8 cellular contexts compared by ENCODE assay signal in genomic region chr18:2572144-2572682, GRCh38. TPM values are rescaled to one million over a fixed set of nuclear protein-coding genes. Genes with fewer than 3 reads are reported as not detected.
DNase-seq lines count a peak whose midpoint lies in the region; ATAC-seq and TF ChIP-seq lines count a peak whose summit lies in the region.

No MANE protein-coding gene starts in this region.

- H3K9me3 Mint-ChIP-seq in brain (no peaks in the 10 kb centered on the region), neural crest cell (no peaks in the 10 kb centered on the region)

- DNase-seq in NCI-H345 treated with DMSO at 0.1 percent for 48 hours (lab: John Stamatoyannopoulos, UW; ENCODE audit: unreplicated experiment) (peak; percentile 9), NCI-H345 (lab: John Stamatoyannopoulos, UW) (no peak), HT1080 (ENCODE audit: low read depth) (peak; percentile 16), neural crest cell (ENCODE audit: low read depth, low spot score) (no peak), GM13977 (ENCODE audit: low spot score) (no peak), coronary artery (ENCODE audit: low spot score) (no peak)

- no peak for ATAC-seq in HG03045 (IDR thresholded peaks at IDR 0.05; ENCODE audit: unreplicated experiment)

- H3K4me1 Mint-ChIP-seq in brain (peaks cover 63% of the 10 kb centered on the region), neural crest cell (peaks cover 31% of the 10 kb centered on the region)

- H3K27ac Mint-ChIP-seq in brain (peak overlapping the region; percentile 99 to 100 (median 100)), neural crest cell (ENCODE audit: unreplicated experiment) (peak overlapping the region; percentile 99)

- TF ChIP-seq CTCF in brain (conservative IDR thresholded peaks at IDR 0.05) (no peak), neural crest cell (conservative IDR thresholded peaks at IDR 0.05) (no peak), GM13977 (IDR thresholded peaks at IDR 0.05; ENCODE audit: extremely low read depth, insufficient read depth, missing control alignments) (no peak), coronary artery (IDR thresholded peaks at IDR 0.05) (no peak)

- no peak overlapping the region for H3K4me3 ChIP-seq in coronary artery

- H3K36me3 Mint-ChIP-seq in brain (no peaks in the 10 kb centered on the region), neural crest cell (ENCODE audit: low read depth) (no peaks in the 10 kb centered on the region)

- H3K4me3 Mint-ChIP-seq in brain, result peak overlapping the region; percentile 93 to 99 (median 98)
- peak overlapping the region; percentile 96 for H3K4me3 Mint-ChIP-seq in neural crest cell

- H3K27me3 Mint-ChIP-seq in brain (peaks cover 5% of the 10 kb centered on the region), neural crest cell (ENCODE audit: low read depth) (no peaks in the 10 kb centered on the region)

- no peak overlapping the region for H3K27ac ChIP-seq in coronary artery

- in situ Hi-C loops in GM13977 (cut with MboI; ENCODE audit: low pct_unique_long_range_greater_than_20kb, low sequenced_read_pairs, unreplicated experiment), result no loop called here

RNA-seq across cellular contexts. Expression of gene NDC80, which starts 0.9 kb away (rescaled TPM):
- 46.1 and 46.9 TPM in 2 replicates for total RNA-seq in HT1080 (2014; rRNA removed; shearing (Covaris generic))
- polyA plus RNA-seq in HT1080 (2015; cell fraction: cytosol; rRNA removed), result 39.4 and 48.2 TPM in 2 replicates
- 74.6 and 80.9 TPM in 2 replicates for polyA plus RNA-seq in HT1080 (2015; cell fraction: nucleus; rRNA removed)
- 21.0 TPM for polyA plus RNA-seq in brain (ENCODE audit: insufficient read depth, low read depth, low replicate concordance)
- total RNA-seq in neural crest cell, result 49.5 and 52.1 TPM in 2 replicates

RNA-seq across cellular contexts. Expression of gene METTL4, which starts 0.9 kb away (rescaled TPM):
- 4.5 and 5.4 TPM in 2 replicates for total RNA-seq in HT1080 (2014; rRNA removed; shearing (Covaris generic))
- 12.1 and 14.6 TPM in 2 replicates for polyA plus RNA-seq in HT1080 (2015; cell fraction: cytosol; rRNA removed)
- 22.8 and 23.7 TPM in 2 replicates for polyA plus RNA-seq in HT1080 (2015; cell fraction: nucleus; rRNA removed)
- 8.6 TPM for polyA plus RNA-seq in brain (ENCODE audit: insufficient read depth, low read depth, low replicate concordance)
- 12.6 and 13.2 TPM in 2 replicates for total RNA-seq in neural crest cell

Comparison
In these comparisons a context has a peak if more than half of its experiments do, and no peak if none do; other contexts are left out.
1. DNase-seq: peak in NCI-H345 treated with DMSO at 0.1 percent for 48 hours (single experiment) and HT1080 (single experiment); none in NCI-H345 (single experiment), neural crest cell (single experiment), GM13977 (single experiment) and coronary artery (single experiment).